In the genomic region with DNA sequence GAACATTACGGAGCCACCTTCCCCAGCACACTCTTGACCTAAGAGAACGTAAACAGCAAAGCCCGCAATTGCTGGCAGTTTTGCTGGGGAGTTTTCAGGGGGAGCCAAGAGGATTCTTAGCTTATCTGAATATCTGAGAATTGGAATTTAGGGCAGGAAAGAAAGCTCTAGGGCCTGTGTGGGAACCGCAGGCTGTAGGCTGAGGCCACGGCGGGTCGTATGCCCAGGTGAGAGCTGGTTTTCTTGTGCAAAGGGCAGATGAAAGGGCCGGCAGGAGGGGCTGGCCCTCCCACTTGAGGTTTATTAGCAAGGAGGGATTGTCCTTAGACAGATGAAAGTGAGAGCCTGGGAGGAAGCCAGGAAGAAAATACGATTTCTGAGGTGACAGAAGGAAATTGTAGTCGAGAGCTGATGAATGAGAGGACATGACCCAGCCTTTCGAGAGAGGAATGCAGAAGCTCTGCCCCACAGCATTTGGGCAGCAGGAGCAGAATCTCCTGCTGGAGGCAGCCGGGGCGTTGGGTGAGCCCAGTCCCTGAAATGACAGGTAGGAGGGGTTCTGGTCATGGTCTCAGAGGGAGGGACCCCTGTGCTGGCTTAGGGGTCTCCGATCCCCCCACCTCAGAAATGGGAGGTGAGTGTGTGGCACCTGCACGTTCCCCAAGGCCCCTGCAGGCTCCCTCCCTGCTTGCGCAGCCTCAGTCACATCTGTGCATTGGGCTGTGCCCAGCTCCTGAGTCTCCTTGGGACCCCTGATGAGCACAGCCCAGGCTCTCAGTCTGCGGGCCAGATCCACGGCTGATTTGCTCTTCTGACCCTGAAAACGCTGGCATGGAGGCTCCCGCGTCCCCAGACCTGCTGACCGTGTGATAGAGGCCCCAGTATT, we compare ENCODE assay signal across 2 cellular contexts.
TF ChIP-seq lines count a peak whose summit lies in the region.

No MANE protein-coding gene starts in this region.

TF ChIP-seq in HEK293, 187 proteins besides CTCF, POLR2A, EP300 and RAD21 (continued from another document):
- TF ChIP-seq KLF10 (tag by site-specific recombination; IDR thresholded peaks at IDR 0.05): no peak
- TF ChIP-seq ZNF555 (tag by site-specific recombination; conservative IDR thresholded peaks at IDR 0.05): no peak
- TF ChIP-seq, protein P1, sequence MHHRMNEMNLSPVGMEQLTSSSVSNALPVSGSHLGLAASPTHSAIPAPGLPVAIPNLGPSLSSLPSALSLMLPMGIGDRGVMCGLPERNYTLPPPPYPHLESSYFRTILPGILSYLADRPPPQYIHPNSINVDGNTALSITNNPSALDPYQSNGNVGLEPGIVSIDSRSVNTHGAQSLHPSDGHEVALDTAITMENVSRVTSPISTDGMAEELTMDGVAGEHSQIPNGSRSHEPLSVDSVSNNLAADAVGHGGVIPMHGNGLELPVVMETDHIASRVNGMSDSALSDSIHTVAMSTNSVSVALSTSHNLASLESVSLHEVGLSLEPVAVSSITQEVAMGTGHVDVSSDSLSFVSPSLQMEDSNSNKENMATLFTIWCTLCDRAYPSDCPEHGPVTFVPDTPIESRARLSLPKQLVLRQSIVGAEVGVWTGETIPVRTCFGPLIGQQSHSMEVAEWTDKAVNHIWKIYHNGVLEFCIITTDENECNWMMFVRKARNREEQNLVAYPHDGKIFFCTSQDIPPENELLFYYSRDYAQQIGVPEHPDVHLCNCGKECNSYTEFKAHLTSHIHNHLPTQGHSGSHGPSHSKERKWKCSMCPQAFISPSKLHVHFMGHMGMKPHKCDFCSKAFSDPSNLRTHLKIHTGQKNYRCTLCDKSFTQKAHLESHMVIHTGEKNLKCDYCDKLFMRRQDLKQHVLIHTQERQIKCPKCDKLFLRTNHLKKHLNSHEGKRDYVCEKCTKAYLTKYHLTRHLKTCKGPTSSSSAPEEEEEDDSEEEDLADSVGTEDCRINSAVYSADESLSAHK (tag by site-specific recombination; IDR thresholded peaks at IDR 0.05): peak; percentile 61; the same call in 1 of the 2 replicates
- no peak for TF ChIP-seq ZNF239 (tag by site-specific recombination; IDR thresholded peaks at IDR 0.05)

TF ChIP-seq in WTC11, 78 proteins besides CTCF, POLR2A, EP300 and RAD21 (continued from another document):
- TF ChIP-seq, protein P2, sequence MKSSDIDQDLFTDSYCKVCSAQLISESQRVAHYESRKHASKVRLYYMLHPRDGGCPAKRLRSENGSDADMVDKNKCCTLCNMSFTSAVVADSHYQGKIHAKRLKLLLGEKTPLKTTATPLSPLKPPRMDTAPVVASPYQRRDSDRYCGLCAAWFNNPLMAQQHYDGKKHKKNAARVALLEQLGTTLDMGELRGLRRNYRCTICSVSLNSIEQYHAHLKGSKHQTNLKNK (CRISPR knock-in tag; IDR thresholded peaks at IDR 0.05): no peak
- TF ChIP-seq RORB (CRISPR knock-in tag; IDR thresholded peaks at IDR 0.05) (no peak), NFATC4 (CRISPR knock-in tag; IDR thresholded peaks at IDR 0.05) (no peak), ZNF232 (CRISPR knock-in tag; IDR thresholded peaks at IDR 0.05) (no peak), PREB (CRISPR knock-in tag; IDR thresholded peaks at IDR 0.05; ENCODE audit: borderline replicate concordance) (no peak), NFYB (CRISPR knock-in tag; conservative IDR thresholded peaks at IDR 0.05; ENCODE audit: low read depth) (no peak), SMAD3 (CRISPR knock-in tag; IDR thresholded peaks at IDR 0.05; ENCODE audit: borderline replicate concordance) (no peak)
- TF ChIP-seq, protein P3, sequence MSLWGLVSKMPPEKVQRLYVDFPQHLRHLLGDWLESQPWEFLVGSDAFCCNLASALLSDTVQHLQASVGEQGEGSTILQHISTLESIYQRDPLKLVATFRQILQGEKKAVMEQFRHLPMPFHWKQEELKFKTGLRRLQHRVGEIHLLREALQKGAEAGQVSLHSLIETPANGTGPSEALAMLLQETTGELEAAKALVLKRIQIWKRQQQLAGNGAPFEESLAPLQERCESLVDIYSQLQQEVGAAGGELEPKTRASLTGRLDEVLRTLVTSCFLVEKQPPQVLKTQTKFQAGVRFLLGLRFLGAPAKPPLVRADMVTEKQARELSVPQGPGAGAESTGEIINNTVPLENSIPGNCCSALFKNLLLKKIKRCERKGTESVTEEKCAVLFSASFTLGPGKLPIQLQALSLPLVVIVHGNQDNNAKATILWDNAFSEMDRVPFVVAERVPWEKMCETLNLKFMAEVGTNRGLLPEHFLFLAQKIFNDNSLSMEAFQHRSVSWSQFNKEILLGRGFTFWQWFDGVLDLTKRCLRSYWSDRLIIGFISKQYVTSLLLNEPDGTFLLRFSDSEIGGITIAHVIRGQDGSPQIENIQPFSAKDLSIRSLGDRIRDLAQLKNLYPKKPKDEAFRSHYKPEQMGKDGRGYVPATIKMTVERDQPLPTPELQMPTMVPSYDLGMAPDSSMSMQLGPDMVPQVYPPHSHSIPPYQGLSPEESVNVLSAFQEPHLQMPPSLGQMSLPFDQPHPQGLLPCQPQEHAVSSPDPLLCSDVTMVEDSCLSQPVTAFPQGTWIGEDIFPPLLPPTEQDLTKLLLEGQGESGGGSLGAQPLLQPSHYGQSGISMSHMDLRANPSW (CRISPR knock-in tag; conservative IDR thresholded peaks at IDR 0.05; ENCODE audit: low read depth): no peak
- TF ChIP-seq, protein P4, sequence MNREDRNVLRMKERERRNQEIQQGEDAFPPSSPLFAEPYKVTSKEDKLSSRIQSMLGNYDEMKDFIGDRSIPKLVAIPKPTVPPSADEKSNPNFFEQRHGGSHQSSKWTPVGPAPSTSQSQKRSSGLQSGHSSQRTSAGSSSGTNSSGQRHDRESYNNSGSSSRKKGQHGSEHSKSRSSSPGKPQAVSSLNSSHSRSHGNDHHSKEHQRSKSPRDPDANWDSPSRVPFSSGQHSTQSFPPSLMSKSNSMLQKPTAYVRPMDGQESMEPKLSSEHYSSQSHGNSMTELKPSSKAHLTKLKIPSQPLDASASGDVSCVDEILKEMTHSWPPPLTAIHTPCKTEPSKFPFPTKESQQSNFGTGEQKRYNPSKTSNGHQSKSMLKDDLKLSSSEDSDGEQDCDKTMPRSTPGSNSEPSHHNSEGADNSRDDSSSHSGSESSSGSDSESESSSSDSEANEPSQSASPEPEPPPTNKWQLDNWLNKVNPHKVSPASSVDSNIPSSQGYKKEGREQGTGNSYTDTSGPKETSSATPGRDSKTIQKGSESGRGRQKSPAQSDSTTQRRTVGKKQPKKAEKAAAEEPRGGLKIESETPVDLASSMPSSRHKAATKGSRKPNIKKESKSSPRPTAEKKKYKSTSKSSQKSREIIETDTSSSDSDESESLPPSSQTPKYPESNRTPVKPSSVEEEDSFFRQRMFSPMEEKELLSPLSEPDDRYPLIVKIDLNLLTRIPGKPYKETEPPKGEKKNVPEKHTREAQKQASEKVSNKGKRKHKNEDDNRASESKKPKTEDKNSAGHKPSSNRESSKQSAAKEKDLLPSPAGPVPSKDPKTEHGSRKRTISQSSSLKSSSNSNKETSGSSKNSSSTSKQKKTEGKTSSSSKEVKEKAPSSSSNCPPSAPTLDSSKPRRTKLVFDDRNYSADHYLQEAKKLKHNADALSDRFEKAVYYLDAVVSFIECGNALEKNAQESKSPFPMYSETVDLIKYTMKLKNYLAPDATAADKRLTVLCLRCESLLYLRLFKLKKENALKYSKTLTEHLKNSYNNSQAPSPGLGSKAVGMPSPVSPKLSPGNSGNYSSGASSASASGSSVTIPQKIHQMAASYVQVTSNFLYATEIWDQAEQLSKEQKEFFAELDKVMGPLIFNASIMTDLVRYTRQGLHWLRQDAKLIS (CRISPR knock-in tag; IDR thresholded peaks at IDR 0.05; ENCODE audit: borderline replicate concordance): no peak
- TF ChIP-seq, protein P5, sequence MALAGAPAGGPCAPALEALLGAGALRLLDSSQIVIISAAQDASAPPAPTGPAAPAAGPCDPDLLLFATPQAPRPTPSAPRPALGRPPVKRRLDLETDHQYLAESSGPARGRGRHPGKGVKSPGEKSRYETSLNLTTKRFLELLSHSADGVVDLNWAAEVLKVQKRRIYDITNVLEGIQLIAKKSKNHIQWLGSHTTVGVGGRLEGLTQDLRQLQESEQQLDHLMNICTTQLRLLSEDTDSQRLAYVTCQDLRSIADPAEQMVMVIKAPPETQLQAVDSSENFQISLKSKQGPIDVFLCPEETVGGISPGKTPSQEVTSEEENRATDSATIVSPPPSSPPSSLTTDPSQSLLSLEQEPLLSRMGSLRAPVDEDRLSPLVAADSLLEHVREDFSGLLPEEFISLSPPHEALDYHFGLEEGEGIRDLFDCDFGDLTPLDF (CRISPR knock-in tag; IDR thresholded peaks at IDR 0.05): no peak
- TF ChIP-seq, protein P6, sequence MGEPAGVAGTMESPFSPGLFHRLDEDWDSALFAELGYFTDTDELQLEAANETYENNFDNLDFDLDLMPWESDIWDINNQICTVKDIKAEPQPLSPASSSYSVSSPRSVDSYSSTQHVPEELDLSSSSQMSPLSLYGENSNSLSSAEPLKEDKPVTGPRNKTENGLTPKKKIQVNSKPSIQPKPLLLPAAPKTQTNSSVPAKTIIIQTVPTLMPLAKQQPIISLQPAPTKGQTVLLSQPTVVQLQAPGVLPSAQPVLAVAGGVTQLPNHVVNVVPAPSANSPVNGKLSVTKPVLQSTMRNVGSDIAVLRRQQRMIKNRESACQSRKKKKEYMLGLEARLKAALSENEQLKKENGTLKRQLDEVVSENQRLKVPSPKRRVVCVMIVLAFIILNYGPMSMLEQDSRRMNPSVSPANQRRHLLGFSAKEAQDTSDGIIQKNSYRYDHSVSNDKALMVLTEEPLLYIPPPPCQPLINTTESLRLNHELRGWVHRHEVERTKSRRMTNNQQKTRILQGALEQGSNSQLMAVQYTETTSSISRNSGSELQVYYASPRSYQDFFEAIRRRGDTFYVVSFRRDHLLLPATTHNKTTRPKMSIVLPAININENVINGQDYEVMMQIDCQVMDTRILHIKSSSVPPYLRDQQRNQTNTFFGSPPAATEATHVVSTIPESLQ (CRISPR knock-in tag; IDR thresholded peaks at IDR 0.05): no peak
TF ChIP-seq in WTC11: peak in this region for 0.
